In genomic region chr4:128601992-128602695, GRCh38 we compare ENCODE assay signal across 10 cellular contexts.
DNase-seq lines count a peak whose midpoint lies in the region; ATAC-seq lines count a peak whose summit lies in the region.
"Had no signal": no experiment of that assay in that cellular context is flagged by ENCODE, and none has a peak within 500 bp of the region (broad histone marks: within the 10 kb centered on the region; RNA-seq: fewer than 3 reads in every experiment).

No MANE protein-coding gene starts in this region.

- no peak for ATAC-seq in HG02610 (IDR thresholded peaks at IDR 0.05; ENCODE audit: unreplicated experiment)
- no peak for ATAC-seq in HG02623 (IDR thresholded peaks at IDR 0.05; ENCODE audit: unreplicated experiment)
- no peak for ATAC-seq in activated naive CD8-positive, alpha-beta T cell treated with anti-CD3 and anti-CD28 coated beads, Interleukin-2, amount 50 U/mL, for 24 hours
- ATAC-seq: activated T-cell treated with anti-CD3 and anti-CD28 coated beads, Interleukin-2, amount 50 U/mL, for 4 hours had no signal

- POLR2A ChIA-PET in CD8-positive, alpha-beta memory T cell (lab: Charles Lee) = no interaction called here

- CTCF ChIA-PET in CD8-positive, alpha-beta memory T cell (lab: Charles Lee) = no interaction called here

- H3K27ac Mint-ChIP-seq in CD8-positive, alpha-beta memory T cell = peak overlapping the region in 1 of 8 donors; percentile 17
- H3K27ac Mint-ChIP-seq in activated naive CD8-positive, alpha-beta T cell treated with anti-CD3 and anti-CD28 coated beads, Interleukin-2, amount 50 U/mL, for 24 hours = no peak overlapping the region

- no peaks in the 10 kb centered on the region for H3K4me1 ChIP-seq in CD8-positive, alpha-beta memory T cell (ENCODE audit: insufficient read depth, low read length)

- no peaks in the 10 kb centered on the region for H3K9me3 Mint-ChIP-seq in CD8-positive, alpha-beta memory T cell
- H3K9me3 Mint-ChIP-seq in activated naive CD8-positive, alpha-beta T cell treated with anti-CD3 and anti-CD28 coated beads, Interleukin-2, amount 50 U/mL, for 24 hours = no peaks in the 10 kb centered on the region
- H3K9me3 Mint-ChIP-seq: activated T-cell treated with anti-CD3 and anti-CD28 coated beads, Interleukin-2, amount 50 U/mL, for 4 hours had no signal

- H3K27ac ChIP-seq in CD8-positive, alpha-beta memory T cell (ENCODE audit: low read depth, low read length) = peak overlapping the region; percentile 38

- no peak overlapping the region for H3K4me3 ChIP-seq in CD8-positive, alpha-beta memory T cell (ENCODE audit: low read length)

- no peaks in the 10 kb centered on the region for H3K4me1 Mint-ChIP-seq in CD8-positive, alpha-beta memory T cell
- H3K4me1 Mint-ChIP-seq in activated naive CD8-positive, alpha-beta T cell treated with anti-CD3 and anti-CD28 coated beads, Interleukin-2, amount 50 U/mL, for 24 hours = no peaks in the 10 kb centered on the region

- H3K36me3 Mint-ChIP-seq in CD8-positive, alpha-beta memory T cell = no peaks in the 10 kb centered on the region
- no peaks in the 10 kb centered on the region for H3K36me3 Mint-ChIP-seq in activated naive CD8-positive, alpha-beta T cell treated with anti-CD3 and anti-CD28 coated beads, Interleukin-2, amount 50 U/mL, for 24 hours (ENCODE audit: low read depth)

- no peaks in the 10 kb centered on the region for H3K9me3 ChIP-seq in CD8-positive, alpha-beta memory T cell (ENCODE audit: low read length)

- H3K27me3 Mint-ChIP-seq in CD8-positive, alpha-beta memory T cell = peaks cover 5 to 46% of the 10 kb centered on the region in 2 donors
- no peaks in the 10 kb centered on the region for H3K27me3 Mint-ChIP-seq in activated naive CD8-positive, alpha-beta T cell treated with anti-CD3 and anti-CD28 coated beads, Interleukin-2, amount 50 U/mL, for 24 hours

- H3K4me3 Mint-ChIP-seq in CD8-positive, alpha-beta memory T cell = no peak overlapping the region
- no peak overlapping the region for H3K4me3 Mint-ChIP-seq in activated naive CD8-positive, alpha-beta T cell treated with anti-CD3 and anti-CD28 coated beads, Interleukin-2, amount 50 U/mL, for 24 hours
- H3K4me3 Mint-ChIP-seq: activated T-cell treated with anti-CD3 and anti-CD28 coated beads, Interleukin-2, amount 50 U/mL, for 4 hours had no signal

- H3K36me3 ChIP-seq in CD8-positive, alpha-beta memory T cell (ENCODE audit: insufficient read depth, low read length) = no peaks in the 10 kb centered on the region

- H3K27me3 ChIP-seq in CD8-positive, alpha-beta memory T cell (ENCODE audit: insufficient read depth, low read length, poor library complexity, severe bottlenecking) = no peaks in the 10 kb centered on the region

- DNase-seq in CD8-positive, alpha-beta memory T cell = no peak
- peak; percentile 48 for DNase-seq in RPMI7951 (ENCODE audit: low read depth)
- peak; percentile 36 for DNase-seq in fibroblast of peridontal ligament (ENCODE audit: extremely low read depth)
- peak in 30 of 56 donors; percentile 1 to 41 (median 14) for DNase-seq in nucleus accumbens (lab: John Stamatoyannopoulos, UW)
- DNase-seq in ureter (ENCODE audit: low spot score) = no peak
- no peak for DNase-seq in activated naive CD8-positive, alpha-beta T cell treated with anti-CD3 and anti-CD28 coated beads, Interleukin-2, amount 50 U/mL, for 24 hours
- DNase-seq: activated T-cell treated with anti-CD3 and anti-CD28 coated beads, Interleukin-2, amount 50 U/mL, for 4 hours; T-helper 1 cell had no signal

Comparison
In these comparisons a context has a peak if more than half of its experiments do, and no peak if none do; other contexts are left out.
1. DNase-seq: peak in RPMI7951 (single experiment), fibroblast of peridontal ligament (single experiment) and nucleus accumbens (30 of 56); none in CD8-positive, alpha-beta memory T cell (0 of 5), ureter (single experiment) and activated naive CD8-positive, alpha-beta T cell treated with anti-CD3 and anti-CD28 coated beads, Interleukin-2, amount 50 U/mL, for 24 hours (single experiment).